In the genomic region with DNA sequence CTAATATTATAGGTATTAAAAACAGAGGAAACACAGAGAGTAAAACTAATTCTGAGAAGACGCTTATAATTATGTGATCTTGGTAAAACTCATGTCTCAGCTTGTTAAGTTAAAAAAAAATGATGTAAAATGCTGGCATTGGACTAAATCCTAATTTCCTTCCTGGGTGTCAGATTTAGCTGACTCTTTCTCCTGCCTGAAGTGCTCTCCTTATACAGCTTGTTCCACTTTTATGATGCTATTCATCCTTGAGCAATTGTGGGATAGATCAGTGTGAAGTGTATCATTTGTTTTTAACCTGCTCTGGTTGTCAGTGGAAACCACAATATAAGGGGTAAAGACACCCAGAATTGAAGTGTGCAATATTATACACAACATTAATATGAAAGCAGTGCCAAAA, we compare ENCODE assay signal across 16 cellular contexts.
DNase-seq lines count a peak whose midpoint lies in the region; TF ChIP-seq lines count a peak whose summit lies in the region.
"Had no signal": no experiment of that assay in that cellular context is flagged by ENCODE, and none has a peak within 500 bp of the region (broad histone marks: within the 10 kb centered on the region; RNA-seq: fewer than 3 reads in every experiment).

No MANE protein-coding gene starts in this region.

- H3K4me1 ChIP-seq in esophagus squamous epithelium (peaks cover 0 to 35% (median 9%) of the 10 kb centered on the region in 3 donors), thyroid gland (peaks cover 10 to 31% of the 10 kb centered on the region in 2 donors)
- H3K4me1 ChIP-seq: prostate gland had no signal

- H3K36me3 ChIP-seq in esophagus squamous epithelium, result no peaks in the 10 kb centered on the region
- H3K36me3 ChIP-seq in thyroid gland, result no peaks in the 10 kb centered on the region
- H3K36me3 ChIP-seq: HAP-1, prostate gland had no signal

- DNase-seq in NCI-H2107 treated with DMSO at 0.1 percent for 48 hours (lab: John Stamatoyannopoulos, UW; ENCODE audit: unreplicated experiment) (peak; percentile 45), NCI-H2107 (lab: John Stamatoyannopoulos, UW) (no peak), NCI-H345 treated with DMSO at 0.1 percent for 48 hours (lab: John Stamatoyannopoulos, UW; ENCODE audit: unreplicated experiment) (peak; percentile 39), esophagus squamous epithelium (lab: John Stamatoyannopoulos, UW) (no peak), thyroid gland (no peak), foreskin fibroblast (no peak), NCI-H2227 (lab: John Stamatoyannopoulos, UW; ENCODE audit: unreplicated experiment) (no peak), HUDEP-2 (lab: John Stamatoyannopoulos, UW; ENCODE audit: unreplicated experiment in 76 of 76) (no peak)
- DNase-seq: CD4-positive, alpha-beta memory T cell; erythroblast; KG1; naive thymus-derived CD4-positive, alpha-beta T cell; stimulated activated CD4-positive, alpha-beta T cell treated with anti-CD3 and anti-CD28 coated beads, Interleukin-15, amount 100 ng/mL, for 24 hours had no signal

- H3K27me3 ChIP-seq in esophagus squamous epithelium (no peaks in the 10 kb centered on the region), thyroid gland (no peaks in the 10 kb centered on the region)

- H3K9me3 ChIP-seq in esophagus squamous epithelium (no peaks in the 10 kb centered on the region), thyroid gland (no peaks in the 10 kb centered on the region)
- H3K9me3 ChIP-seq: HAP-1, prostate gland had no signal

- no peak for TF ChIP-seq CTCF in esophagus squamous epithelium (IDR thresholded peaks at IDR 0.05)
- no peak for TF ChIP-seq CTCF in thyroid gland (IDR thresholded peaks at IDR 0.05)
- no peak for TF ChIP-seq CTCF in foreskin fibroblast (IDR thresholded peaks at IDR 0.05; ENCODE audit: low read depth, low read length)

- H3K4me3 ChIP-seq in esophagus squamous epithelium (no peak overlapping the region), thyroid gland (replicated peaks in 1 of 3) (no peak overlapping the region), foreskin fibroblast (ENCODE audit: low read depth in 1 of 2, low read length in 2 of 2) (no peak overlapping the region)
- H3K4me3 ChIP-seq: GM12878, HAP-1, prostate gland had no signal

- TF ChIP-seq POLR2A in esophagus squamous epithelium (IDR thresholded peaks at IDR 0.05), result no peak
- no peak for TF ChIP-seq POLR2A in thyroid gland (IDR thresholded peaks at IDR 0.05)

- intact Hi-C loops in esophagus squamous epithelium (cut with DNase I) (no loop called here), thyroid gland (cut with DNase I) (no loop called here)

- 35 to 58% methylated on average over 1 of the region's 1 CpG for WGBS in esophagus squamous epithelium, 2 donors
- 57 to 67% methylated on average over 1 of the region's 1 CpG for WGBS in thyroid gland, 2 donors

- H3K27ac ChIP-seq in esophagus squamous epithelium (peak overlapping the region; percentile 41 to 61 (median 45)), thyroid gland (peak overlapping the region; percentile 78 to 87 (median 84))

Comparison
In these comparisons a context has a peak if more than half of its experiments do, and no peak if none do; other contexts are left out.
1. DNase-seq: peak in NCI-H2107 treated with DMSO at 0.1 percent for 48 hours (single experiment) and NCI-H345 treated with DMSO at 0.1 percent for 48 hours (single experiment); none in NCI-H2107 (single experiment), esophagus squamous epithelium (single experiment), thyroid gland (0 of 2), foreskin fibroblast (0 of 2), NCI-H2227 (single experiment) and HUDEP-2 (0 of 76).